ENCODE assay signal across 8 cellular contexts in genomic region chr10:78972947-78973900, GRCh38.
DNase-seq lines count a peak whose midpoint lies in the region; ATAC-seq, FAIRE-seq and TF ChIP-seq lines count a peak whose summit lies in the region.

No MANE protein-coding gene starts in this region.

- H3K9ac ChIP-seq in IMR-90 (ENCODE audit: low read depth, low read length) (peak overlapping the region; percentile 80), mucosa of rectum (ENCODE audit: low read depth in 1 of 2, low read length in 2 of 2) (peak overlapping the region; percentile 71 to 75)

- no peak; the same call in 1 of the 2 replicates for TF ChIP-seq RAD21 in IMR-90 (IDR thresholded peaks at IDR 0.05; ENCODE audit: low read length)

- no peaks in the 10 kb centered on the region for H3K9me3 ChIP-seq in IMR-90 (ENCODE audit: control insufficient read depth, insufficient read depth, low read length)
- H3K9me3 ChIP-seq in esophagus (ENCODE audit: control insufficient read depth in 2 of 2, insufficient read depth in 1 of 2, low read depth in 1 of 2, low read length in 1 of 2) = no peaks in the 10 kb centered on the region
- H3K9me3 ChIP-seq in mucosa of rectum (ENCODE audit: control insufficient read depth in 2 of 2, low read length in 2 of 2) = no peaks in the 10 kb centered on the region

- DNase-seq in D721Med (ENCODE audit: insufficient read length, low spot score) = peak; percentile 90
- peak; percentile 95 for DNase-seq in IMR-90
- DNase-seq in OCI-M1 (lab: John Stamatoyannopoulos, UW) = peak; percentile 94
- peak; percentile 65 for DNase-seq in activated T-cell treated with anti-CD3 and anti-CD28 coated beads, Interleukin-2, amount 50 U/mL, for 4 hours
- peak; percentile 63 for DNase-seq in stimulated activated CD8-positive, alpha-beta memory T cell treated with anti-CD3 and anti-CD28 coated beads, Interleukin-4, amount 100 ng/mL, for 24 hours (ENCODE audit: low read depth)

- peaks cover 5 to 21% of the 10 kb centered on the region in 2 experiments; a peak in 3 of 4 replicates for H3K79me1 ChIP-seq in IMR-90 (ENCODE audit: low read depth in 1 of 2, low read length in 2 of 2)

- peak overlapping the region; percentile 98 for H4K91ac ChIP-seq in IMR-90 (ENCODE audit: insufficient read depth, low read depth, low read length)

- H4K20me1 ChIP-seq in IMR-90 (ENCODE audit: insufficient read depth, low read length) = no peaks in the 10 kb centered on the region; the same call in 1 of the 2 replicates

- peak overlapping the region; percentile 98 for H2BK5ac ChIP-seq in IMR-90 (ENCODE audit: low read depth, low read length, poor library complexity, severe bottlenecking)

- H3K27ac ChIP-seq in IMR-90 (ENCODE audit: insufficient read depth, low read length) (peak overlapping the region; percentile 98), esophagus (ENCODE audit: low read depth in 2 of 2, low read length in 1 of 2) (peak overlapping the region; percentile 96 to 98), mucosa of rectum (ENCODE audit: low read depth in 2 of 2, low read length in 2 of 2) (peak overlapping the region; percentile 89 to 93)

- H3K56ac ChIP-seq in IMR-90 (ENCODE audit: extremely low read depth, insufficient read depth, low read length) = peak overlapping the region; percentile 83

- peak overlapping the region; percentile 87 for H4K5ac ChIP-seq in IMR-90 (ENCODE audit: low read depth, low read length)

- H2BK120ac ChIP-seq in IMR-90 (ENCODE audit: low read depth, low read length) = peak overlapping the region; percentile 98

- H3K4me2 ChIP-seq in IMR-90 (ENCODE audit: low read depth, low read length) = peak overlapping the region; percentile 42

- H2AFZ ChIP-seq in IMR-90 (replicated peaks; ENCODE audit: low read length, poor library complexity) = peak overlapping the region; percentile 88

- no TSS peak for BruUV-seq in IMR-90 (replicated peaks; lab: Mats Ljungman, UMichigan)

- in situ Hi-C loops in IMR-90 (cut with MboI; ENCODE audit: low sequenced_read_pairs) = no loop called here

- CTCF ChIA-PET in IMR-90 (lab: Yijun Ruan, JAX) = interaction anchor here (1.2 to 2.0 kb wide), 2 partner anchors 10 to 222 kb away, joined by 5 read pairs; no protein-coding TSS in a partner anchor

- POLR2A ChIA-PET in IMR-90 (lab: Charles Lee; ENCODE audit: unreplicated experiment) = interaction anchor here (0.7 to 1.4 kb wide), 2 partner anchors 14 to 32 kb away, joined by 3 read pairs; no protein-coding TSS in a partner anchor

- H2BK15ac ChIP-seq in IMR-90 (ENCODE audit: low read depth, low read length) = peak overlapping the region; percentile 71; the same call in 2 of the 3 replicates

- H2BK20ac ChIP-seq in IMR-90 (ENCODE audit: low read depth, low read length) = peak overlapping the region; percentile 96

- H3K18ac ChIP-seq in IMR-90 (ENCODE audit: low read depth, low read length) = peak overlapping the region; percentile 91

- no peak for FAIRE-seq in D721Med (lab: Jason Lieb, UNC)

- H4K8ac ChIP-seq in IMR-90 (ENCODE audit: low read depth in 2 of 2, low read length in 2 of 2) = peak overlapping the region; percentile 70 to 98

- no peaks in the 10 kb centered on the region for H3K36me3 Mint-ChIP-seq in activated T-cell treated with anti-CD3 and anti-CD28 coated beads, Interleukin-2, amount 50 U/mL, for 4 hours (ENCODE audit: insufficient read depth)

- no peaks in the 10 kb centered on the region for H3K27me3 Mint-ChIP-seq in activated T-cell treated with anti-CD3 and anti-CD28 coated beads, Interleukin-2, amount 50 U/mL, for 4 hours (ENCODE audit: low read depth)

- peak overlapping the region; percentile 66 for H3K4me3 Mint-ChIP-seq in activated T-cell treated with anti-CD3 and anti-CD28 coated beads, Interleukin-2, amount 50 U/mL, for 4 hours

- 0% methylated on average over 4 of the region's 49 CpGs; no CpG with 5 or more reads in 1 of the 2 experiments for WGBS in IMR-90 (ENCODE audit: extremely low coverage in 2 of 2, insufficient read length in 1 of 2), 2 experiments
- WGBS in esophagus, 2 donors = 5% methylated on average over 45 to 48 of the region's 49 CpGs

- H2AK9ac ChIP-seq in IMR-90 (replicated peaks; ENCODE audit: low read depth, low read length, poor library complexity) = peak overlapping the region; percentile 98

- H3K23ac ChIP-seq in IMR-90 (ENCODE audit: low read depth, low read length) = peak overlapping the region; percentile 94

- peak overlapping the region; percentile 98 for H3K4ac ChIP-seq in IMR-90 (ENCODE audit: low read depth, low read length)

- H3K14ac ChIP-seq in IMR-90 (replicated peaks; ENCODE audit: low read depth, low read length) = peak overlapping the region; percentile 95

- H3K4me3 ChIP-seq in IMR-90 (ENCODE audit: insufficient read depth, low read depth, low read length) = 0 out of 2 replicates have a peak overlapping the region, but pooled peaks have one; percentile 3
- H3K4me3 ChIP-seq in esophagus (ENCODE audit: low read depth in 1 of 2, low read length in 2 of 2) = peak overlapping the region; percentile 41 to 52
- H3K4me3 ChIP-seq in mucosa of rectum (ENCODE audit: low read length in 2 of 2) = peak overlapping the region; percentile 59 to 66

- H3K4me1 ChIP-seq in IMR-90 (ENCODE audit: control insufficient read depth, insufficient read depth, low read length) (peaks cover 38% of the 10 kb centered on the region), esophagus (ENCODE audit: control insufficient read depth in 2 of 2, insufficient read depth in 2 of 2, low read length in 1 of 2) (peaks cover 2 to 27% of the 10 kb centered on the region in 2 donors), mucosa of rectum (ENCODE audit: control insufficient read depth in 2 of 2, insufficient read depth in 2 of 2, low read length in 2 of 2) (peaks cover 17 to 19% of the 10 kb centered on the region in 2 donors)

- dilution Hi-C loops in IMR-90 (cut with HindIII; ENCODE audit: low sequenced_read_pairs, unreplicated experiment) = no loop called here

- no peaks in the 10 kb centered on the region for H3K36me3 ChIP-seq in IMR-90 (ENCODE audit: control insufficient read depth, insufficient read depth, low read length)
- no peaks in the 10 kb centered on the region for H3K36me3 ChIP-seq in esophagus (ENCODE audit: control insufficient read depth in 2 of 2, insufficient read depth in 2 of 2, low read length in 1 of 2)
- H3K36me3 ChIP-seq in mucosa of rectum (ENCODE audit: control insufficient read depth in 2 of 2, insufficient read depth in 2 of 2, low read length in 2 of 2) = no peaks in the 10 kb centered on the region

- H2AK5ac ChIP-seq in IMR-90 (ENCODE audit: low read depth, low read length) = peak overlapping the region; percentile 94

- peaks cover 33% of the 10 kb centered on the region for H3K9me1 ChIP-seq in IMR-90 (ENCODE audit: insufficient read depth, low read length)

- H3K4me1 Mint-ChIP-seq in activated T-cell treated with anti-CD3 and anti-CD28 coated beads, Interleukin-2, amount 50 U/mL, for 4 hours (ENCODE audit: low read depth) = peaks cover 28% of the 10 kb centered on the region

- H3K9me3 Mint-ChIP-seq in activated T-cell treated with anti-CD3 and anti-CD28 coated beads, Interleukin-2, amount 50 U/mL, for 4 hours = no peaks in the 10 kb centered on the region

- intact Hi-C loops in IMR-90 (cut with micrococcal nuclease) = loop anchor here (2.0 to 10.0 kb wide), 5 partner anchors 168 to 926 kb away; no protein-coding TSS in a partner anchor

- peak; percentile 69 for TF ChIP-seq POLR2A in IMR-90 (IDR thresholded peaks at IDR 0.05; ENCODE audit: low read depth, low read length)

- H3K27me3 ChIP-seq in IMR-90 (ENCODE audit: control insufficient read depth, insufficient read depth, low read length) (no peaks in the 10 kb centered on the region), esophagus (ENCODE audit: control insufficient read depth in 1 of 2, insufficient read depth in 2 of 2, low read length in 2 of 2) (no peaks in the 10 kb centered on the region), mucosa of rectum (ENCODE audit: control insufficient read depth in 2 of 2, insufficient read depth in 2 of 2, low read length in 2 of 2) (no peaks in the 10 kb centered on the region)

- TF ChIP-seq CTCF in D721Med (IDR thresholded peaks at IDR 0.05; ENCODE audit: insufficient read depth, missing control alignments) (no peak), IMR-90 (conservative IDR thresholded peaks at IDR 0.05; ENCODE audit: low read depth, low read length) (no peak)

- ATAC-seq in GM21576 (IDR thresholded peaks at IDR 0.05; ENCODE audit: unreplicated experiment) = peak; percentile 86
- peak; percentile 69 for ATAC-seq in IMR-90 (ENCODE audit: low read depth)
- ATAC-seq in activated T-cell treated with anti-CD3 and anti-CD28 coated beads, Interleukin-2, amount 50 U/mL, for 4 hours = peak; percentile 70 to 71

TF ChIP-seq in IMR-90, 13 proteins besides CTCF, POLR2A, EP300 and RAD21 (continues in another document):
- TF ChIP-seq RFX5 (IDR thresholded peaks at IDR 0.05; ENCODE audit: low read depth, low read length) (no peak), FOS (IDR thresholded peaks at IDR 0.05; ENCODE audit: low read depth, low read length) (peak; percentile 92), CHD1 (IDR thresholded peaks at IDR 0.05; ENCODE audit: low read depth, low read length) (peak; percentile 55; the same call in 1 of the 2 replicates), SMC3 (IDR thresholded peaks at IDR 0.05; ENCODE audit: low read depth, low read length) (peak; percentile 15; the same call in 1 of the 2 replicates), USF2 (IDR thresholded peaks at IDR 0.05; ENCODE audit: low read depth, low read length) (no peak), BHLHE40 (IDR thresholded peaks at IDR 0.05; ENCODE audit: low read depth, low read length) (peak; percentile 80; the same call in 1 of the 2 replicates), RCOR1 (IDR thresholded peaks at IDR 0.05; ENCODE audit: insufficient replicate concordance, low read length) (no peak), MXI1 (IDR thresholded peaks at IDR 0.05; ENCODE audit: borderline replicate concordance, low read depth, low read length) (peak; percentile 25; the same call in 1 of the 2 replicates)
- TF ChIP-seq, protein P1, sequence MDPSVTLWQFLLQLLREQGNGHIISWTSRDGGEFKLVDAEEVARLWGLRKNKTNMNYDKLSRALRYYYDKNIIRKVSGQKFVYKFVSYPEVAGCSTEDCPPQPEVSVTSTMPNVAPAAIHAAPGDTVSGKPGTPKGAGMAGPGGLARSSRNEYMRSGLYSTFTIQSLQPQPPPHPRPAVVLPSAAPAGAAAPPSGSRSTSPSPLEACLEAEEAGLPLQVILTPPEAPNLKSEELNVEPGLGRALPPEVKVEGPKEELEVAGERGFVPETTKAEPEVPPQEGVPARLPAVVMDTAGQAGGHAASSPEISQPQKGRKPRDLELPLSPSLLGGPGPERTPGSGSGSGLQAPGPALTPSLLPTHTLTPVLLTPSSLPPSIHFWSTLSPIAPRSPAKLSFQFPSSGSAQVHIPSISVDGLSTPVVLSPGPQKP (IDR thresholded peaks at IDR 0.05; ENCODE audit: borderline replicate concordance, low read depth, low read length) = no peak

Comparison
In these comparisons a context has a peak if more than half of its experiments do, and no peak if none do; other contexts are left out.
1. Peak in every context shown above with its lines: DNase-seq, ATAC-seq, H3K4me3 ChIP-seq and H3K27ac ChIP-seq.
2. H3K4me3 ChIP-seq: peak in every context shown above with its lines; median percentile 62 in mucosa of rectum; 46 in esophagus; 3 in IMR-90.